In the genomic region with DNA sequence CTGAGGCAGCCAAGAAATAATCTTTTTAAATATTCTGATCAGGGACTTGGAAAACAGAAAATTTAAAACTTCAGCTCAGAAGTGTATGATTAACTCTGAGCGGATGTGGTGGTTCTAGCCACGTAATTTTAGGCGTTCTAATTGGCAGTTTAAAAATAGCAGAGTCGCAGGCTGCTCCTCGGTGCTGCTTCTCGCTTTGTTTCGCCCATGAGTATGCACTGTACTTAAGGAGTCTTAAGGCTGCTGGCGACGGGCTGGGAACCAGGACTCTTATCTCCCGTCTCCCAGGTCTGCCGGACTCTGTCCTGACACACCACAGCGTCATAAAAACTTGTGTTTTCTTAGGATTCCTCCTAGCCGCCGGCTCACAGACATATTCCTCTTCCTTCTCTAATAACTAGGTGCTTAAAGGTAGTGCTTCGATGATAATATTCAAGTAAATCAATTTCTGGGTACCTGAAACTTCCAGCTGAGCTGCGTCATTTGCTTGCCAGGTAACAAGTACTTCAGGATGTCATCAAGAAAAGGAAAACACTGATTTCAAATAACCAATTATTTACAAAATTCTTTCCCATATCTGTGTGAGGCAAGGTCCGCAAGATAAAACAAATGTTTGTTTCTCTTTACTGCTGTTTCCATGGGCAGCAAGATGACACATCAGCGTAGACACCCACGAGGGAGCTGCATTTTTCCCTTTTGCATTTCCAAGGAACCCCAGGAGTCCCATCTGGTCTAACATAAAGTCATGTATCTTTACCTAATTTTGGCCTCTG, we compare ENCODE assay signal across 8 cellular contexts.
A peak's percentile ranks its signal among the peaks of the same experiment; 100 is the strongest.
DNase-seq lines count a peak whose midpoint lies in the region; FAIRE-seq and TF ChIP-seq lines count a peak whose summit lies in the region.

No MANE protein-coding gene starts in this region.

- H3K4me1 Mint-ChIP-seq in astrocyte (ENCODE audit: low read depth, unreplicated experiment): peaks cover 4% of the 10 kb centered on the region
- peaks cover 41% of the 10 kb centered on the region for H3K4me1 Mint-ChIP-seq in stimulated activated naive CD8-positive, alpha-beta T cell treated with anti-CD3 and anti-CD28 coated beads, Interleukin-15, Interleukin-2, amounts not matched to agents 100 ng/mL and 50 ng/mL, for 24 hours (ENCODE audit: low read depth)

- dilution Hi-C loops in keratinocyte (cut with MboI; ENCODE audit: extremely low pct_ligation_motif_present, low sequenced_read_pairs): no loop called here

- H3K4me3 ChIP-seq in HEK293 (ENCODE audit: low read depth, low read length) (no peak overlapping the region), astrocyte (ENCODE audit: insufficient read depth, low read depth, low read length) (peak overlapping the region; percentile 37), keratinocyte (ENCODE audit: control insufficient read depth in 2 of 3, extremely low read depth in 1 of 3, insufficient read depth in 2 of 3, low read depth in 1 of 3, low read length in 3 of 3) (peak overlapping the region in 1 of 3 experiments; percentile 26)

- POLR2A ChIA-PET in HEK293 (lab: Yijun Ruan, JAX): no interaction called here

- H3K27me3 Mint-ChIP-seq in astrocyte (ENCODE audit: low read depth, unreplicated experiment): no peaks in the 10 kb centered on the region
- H3K27me3 Mint-ChIP-seq in stimulated activated naive CD8-positive, alpha-beta T cell treated with anti-CD3 and anti-CD28 coated beads, Interleukin-15, Interleukin-2, amounts not matched to agents 100 ng/mL and 50 ng/mL, for 24 hours: peaks cover 69% of the 10 kb centered on the region

- H3K36me3 Mint-ChIP-seq in astrocyte (ENCODE audit: low read depth, unreplicated experiment): no peaks in the 10 kb centered on the region
- no peaks in the 10 kb centered on the region for H3K36me3 Mint-ChIP-seq in stimulated activated naive CD8-positive, alpha-beta T cell treated with anti-CD3 and anti-CD28 coated beads, Interleukin-15, Interleukin-2, amounts not matched to agents 100 ng/mL and 50 ng/mL, for 24 hours (ENCODE audit: low read depth)

- peak; percentile 72 for FAIRE-seq in astrocyte (lab: Jason Lieb, UNC)
- FAIRE-seq in keratinocyte (lab: Jason Lieb, UNC): no peak

- DNase-seq in GM13976 (ENCODE audit: low spot score): peak; percentile 24
- DNase-seq in NCI-H2227 treated with DMSO at 0.1 percent for 48 hours (lab: John Stamatoyannopoulos, UW): peak; percentile 37
- DNase-seq in astrocyte (ENCODE audit: low read depth): peak; percentile 90
- no peak for DNase-seq in keratinocyte (ENCODE audit: low read depth, low spot score)
- DNase-seq in DMS 273 treated with DMSO at 0.1 percent for 48 hours (lab: John Stamatoyannopoulos, UW): no peak
- DNase-seq in NCI-H1092 (lab: John Stamatoyannopoulos, UW): no peak

- H3K9me3 ChIP-seq in HEK293 (ENCODE audit: control insufficient read depth, insufficient read depth, low read depth, low read length) (no peaks in the 10 kb centered on the region), astrocyte (ENCODE audit: insufficient read depth, low read depth, low read length) (no peaks in the 10 kb centered on the region), keratinocyte (ENCODE audit: control insufficient read depth, low read depth, low read length) (no peaks in the 10 kb centered on the region)

- TF ChIP-seq CTCF in GM13976 (IDR thresholded peaks at IDR 0.05; ENCODE audit: borderline replicate concordance, control extremely low read depth, extremely low read depth, insufficient read depth, missing control alignments): no peak
- TF ChIP-seq CTCF in HEK293 (tag by site-specific recombination; IDR thresholded peaks at IDR 0.05): no peak
- TF ChIP-seq CTCF in astrocyte (IDR thresholded peaks at IDR 0.05; ENCODE audit: insufficient read depth, low read depth, low read length): no peak
- no peak for TF ChIP-seq CTCF in keratinocyte (optimal IDR thresholded peaks at IDR 0.05 in 1 of 3, IDR thresholded peaks at IDR 0.05 in 1 of 3, conservative IDR thresholded peaks at IDR 0.05 in 1 of 3; ENCODE audit: extremely low read depth in 1 of 3, insufficient read depth in 2 of 3, low read length in 3 of 3)

- peak overlapping the region; percentile 39 for H2AFZ ChIP-seq in astrocyte (ENCODE audit: low read depth, low read length)
- peak overlapping the region; percentile 34 for H2AFZ ChIP-seq in keratinocyte (ENCODE audit: control insufficient read depth, low read length)

- no peak overlapping the region for H3K27ac ChIP-seq in HEK293 (ENCODE audit: extremely low read depth, low read depth, low read length)
- H3K27ac ChIP-seq in astrocyte (ENCODE audit: low read depth, low read length): peak overlapping the region; percentile 98
- H3K27ac ChIP-seq in keratinocyte (ENCODE audit: control insufficient read depth, insufficient read depth, low read length): peak overlapping the region; percentile 43

- no peak overlapping the region for H3K4me3 Mint-ChIP-seq in astrocyte (ENCODE audit: unreplicated experiment)
- peak overlapping the region; percentile 56 for H3K4me3 Mint-ChIP-seq in stimulated activated naive CD8-positive, alpha-beta T cell treated with anti-CD3 and anti-CD28 coated beads, Interleukin-15, Interleukin-2, amounts not matched to agents 100 ng/mL and 50 ng/mL, for 24 hours

- no peaks in the 10 kb centered on the region; the same call in 1 of the 2 replicates for H3K4me1 ChIP-seq in HEK293 (ENCODE audit: control insufficient read depth, insufficient read depth, low read length)
- H3K4me1 ChIP-seq in astrocyte (ENCODE audit: insufficient read depth, low read length): peaks cover 43% of the 10 kb centered on the region
- peaks cover 7% of the 10 kb centered on the region for H3K4me1 ChIP-seq in keratinocyte (ENCODE audit: control insufficient read depth, extremely low read depth, insufficient read depth, low read length)

- no peaks in the 10 kb centered on the region for H3K27me3 ChIP-seq in astrocyte (ENCODE audit: insufficient read depth, low read length)
- no peaks in the 10 kb centered on the region for H3K27me3 ChIP-seq in keratinocyte (ENCODE audit: control insufficient read depth, extremely low read depth, insufficient read depth, low read length)

- H3K9me1 ChIP-seq in keratinocyte (ENCODE audit: control insufficient read depth, extremely low read depth, insufficient read depth, low read length): no peaks in the 10 kb centered on the region

- peak overlapping the region; percentile 89 for H3K27ac Mint-ChIP-seq in astrocyte (ENCODE audit: unreplicated experiment)
- peak overlapping the region; percentile 45 for H3K27ac Mint-ChIP-seq in stimulated activated naive CD8-positive, alpha-beta T cell treated with anti-CD3 and anti-CD28 coated beads, Interleukin-15, Interleukin-2, amounts not matched to agents 100 ng/mL and 50 ng/mL, for 24 hours

- no peaks in the 10 kb centered on the region for H4K20me1 ChIP-seq in astrocyte (ENCODE audit: insufficient read depth, low read length)
- H4K20me1 ChIP-seq in keratinocyte (ENCODE audit: control insufficient read depth, extremely low read depth, insufficient read depth, low read length): no peaks in the 10 kb centered on the region

- H3K9me3 Mint-ChIP-seq in astrocyte (ENCODE audit: unreplicated experiment): no peaks in the 10 kb centered on the region
- H3K9me3 Mint-ChIP-seq in stimulated activated naive CD8-positive, alpha-beta T cell treated with anti-CD3 and anti-CD28 coated beads, Interleukin-15, Interleukin-2, amounts not matched to agents 100 ng/mL and 50 ng/mL, for 24 hours: peaks cover 15% of the 10 kb centered on the region

- no peaks in the 10 kb centered on the region for H3K36me3 ChIP-seq in HEK293 (ENCODE audit: control insufficient read depth in 2 of 2, insufficient read depth in 1 of 2, low read length in 2 of 2)
- no peaks in the 10 kb centered on the region for H3K36me3 ChIP-seq in astrocyte (ENCODE audit: insufficient read depth, low read length)
- no peaks in the 10 kb centered on the region for H3K36me3 ChIP-seq in keratinocyte (ENCODE audit: control insufficient read depth in 2 of 2, extremely low read depth in 1 of 2, insufficient read depth in 2 of 2, low read length in 2 of 2)

- H3K9ac ChIP-seq in astrocyte (ENCODE audit: low read length) (peak overlapping the region; percentile 88), keratinocyte (ENCODE audit: control insufficient read depth, extremely low read depth, insufficient read depth, low read length) (peak overlapping the region; percentile 57)

- H3K79me2 ChIP-seq in astrocyte (ENCODE audit: insufficient read depth, low read length) (no peaks in the 10 kb centered on the region), keratinocyte (ENCODE audit: control insufficient read depth, insufficient read depth, low read length) (no peaks in the 10 kb centered on the region)

- CTCF ChIA-PET in HEK293 (lab: Yijun Ruan, JAX): no interaction called here

- H3K4me2 ChIP-seq in astrocyte (ENCODE audit: low read length): peak overlapping the region; percentile 83
- H3K4me2 ChIP-seq in keratinocyte (ENCODE audit: control insufficient read depth, extremely low read depth, insufficient read depth, low read depth, low read length): peak overlapping the region; percentile 65

- in situ Hi-C loops in GM13976 (cut with MboI; ENCODE audit: low sequenced_read_pairs, unreplicated experiment): no loop called here

TF ChIP-seq in HEK293, 187 proteins besides CTCF, POLR2A, EP300 and RAD21 (continues in another document):
- TF ChIP-seq ZNF623 (tag by site-specific recombination; IDR thresholded peaks at IDR 0.05) (no peak), ZNF132 (tag by site-specific recombination; IDR thresholded peaks at IDR 0.05; ENCODE audit: borderline replicate concordance) (no peak), ZNF658 (tag by site-specific recombination; IDR thresholded peaks at IDR 0.05) (no peak), ZNF174 (tag by site-specific recombination; IDR thresholded peaks at IDR 0.05) (no peak), KLF1 (tag by site-specific recombination; IDR thresholded peaks at IDR 0.05) (no peak)
- TF ChIP-seq, protein P1, sequence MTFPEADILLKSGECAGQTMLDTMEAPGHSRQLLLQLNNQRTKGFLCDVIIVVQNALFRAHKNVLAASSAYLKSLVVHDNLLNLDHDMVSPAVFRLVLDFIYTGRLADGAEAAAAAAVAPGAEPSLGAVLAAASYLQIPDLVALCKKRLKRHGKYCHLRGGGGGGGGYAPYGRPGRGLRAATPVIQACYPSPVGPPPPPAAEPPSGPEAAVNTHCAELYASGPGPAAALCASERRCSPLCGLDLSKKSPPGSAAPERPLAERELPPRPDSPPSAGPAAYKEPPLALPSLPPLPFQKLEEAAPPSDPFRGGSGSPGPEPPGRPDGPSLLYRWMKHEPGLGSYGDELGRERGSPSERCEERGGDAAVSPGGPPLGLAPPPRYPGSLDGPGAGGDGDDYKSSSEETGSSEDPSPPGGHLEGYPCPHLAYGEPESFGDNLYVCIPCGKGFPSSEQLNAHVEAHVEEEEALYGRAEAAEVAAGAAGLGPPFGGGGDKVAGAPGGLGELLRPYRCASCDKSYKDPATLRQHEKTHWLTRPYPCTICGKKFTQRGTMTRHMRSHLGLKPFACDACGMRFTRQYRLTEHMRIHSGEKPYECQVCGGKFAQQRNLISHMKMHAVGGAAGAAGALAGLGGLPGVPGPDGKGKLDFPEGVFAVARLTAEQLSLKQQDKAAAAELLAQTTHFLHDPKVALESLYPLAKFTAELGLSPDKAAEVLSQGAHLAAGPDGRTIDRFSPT (tag by site-specific recombination; IDR thresholded peaks at IDR 0.05): no peak

Comparison
In these comparisons a context has a peak if more than half of its experiments do, and no peak if none do; other contexts are left out.
1. DNase-seq: peak in GM13976 (single experiment), NCI-H2227 treated with DMSO at 0.1 percent for 48 hours (single experiment) and astrocyte (single experiment); none in keratinocyte (single experiment), DMS 273 treated with DMSO at 0.1 percent for 48 hours (single experiment) and NCI-H1092 (single experiment).